ENCODE assay signal across 1 cellular context in genomic region chr14:21455912-21456667, GRCh38.
TF ChIP-seq lines count a peak whose summit lies in the region.

TSS of gene CHD8 (minus strand) at chr14:21456123. CDS start at chr14:21431643, 24,480 bp downstream.

TF ChIP-seq in HepG2, 621 proteins besides CTCF, POLR2A, EP300 and RAD21 (continued from another document and continues in another):
- TF ChIP-seq POGK (CRISPR knock-in tag; conservative IDR thresholded peaks at IDR 0.05) (peak; percentile 91), ZNF318 (CRISPR knock-in tag; IDR thresholded peaks at IDR 0.05) (no peak), GTF2F1 (IDR thresholded peaks at IDR 0.05; ENCODE audit: low read length) (0 out of 2 replicates have a peak, but pooled peaks have one; percentile 21), CEBPB (IDR thresholded peaks at IDR 0.05; ENCODE audit: borderline replicate concordance, low read depth, low read length) (no peak), RORA (CRISPR knock-in tag; IDR thresholded peaks at IDR 0.05) (peak; percentile 86; the same call in 1 of the 2 replicates), ZNF75D (CRISPR knock-in tag; IDR thresholded peaks at IDR 0.05; ENCODE audit: borderline replicate concordance) (no peak), TRAFD1 (CRISPR knock-in tag; IDR thresholded peaks at IDR 0.05; ENCODE audit: borderline replicate concordance) (no peak), HNRNPUL1 (IDR thresholded peaks at IDR 0.05; ENCODE audit: low read depth, low read length) (no peak), NFKBIZ (CRISPR knock-in tag; IDR thresholded peaks at IDR 0.05) (peak; percentile 59; the same call in 1 of the 2 replicates), ATAD3A (CRISPR knock-in tag; IDR thresholded peaks at IDR 0.05) (no peak), KLF6 (CRISPR knock-in tag; IDR thresholded peaks at IDR 0.05) (peak; percentile 62; the same call in 1 of the 2 replicates), ZBTB20 (CRISPR knock-in tag; IDR thresholded peaks at IDR 0.05; ENCODE audit: borderline replicate concordance, low read depth) (0 out of 2 replicates have a peak, but pooled peaks have one; percentile 47), STAG1 (CRISPR knock-in tag; IDR thresholded peaks at IDR 0.05) (peak; percentile 80), MBD4 (IDR thresholded peaks at IDR 0.05; ENCODE audit: borderline replicate concordance, low read length) (no peak), RFX1 (IDR thresholded peaks at IDR 0.05) (no peak), KLF13 (CRISPR knock-in tag; IDR thresholded peaks at IDR 0.05) (0 out of 2 replicates have a peak, but pooled peaks have one; percentile 1), ZUFSP (CRISPR knock-in tag; IDR thresholded peaks at IDR 0.05; ENCODE audit: borderline replicate concordance) (no peak), ZNF407 (CRISPR knock-in tag; IDR thresholded peaks at IDR 0.05; ENCODE audit: not compliant biosample characterization) (no peak), RNF219 (CRISPR knock-in tag; IDR thresholded peaks at IDR 0.05) (no peak), FOXO1 (CRISPR knock-in tag; IDR thresholded peaks at IDR 0.05) (peak; percentile 63; the same call in 1 of the 2 replicates), ZBTB3 (CRISPR knock-in tag; IDR thresholded peaks at IDR 0.05; ENCODE audit: borderline replicate concordance, low read depth) (no peak), TEAD3 (CRISPR knock-in tag; optimal IDR thresholded peaks at IDR 0.05; ENCODE audit: borderline replicate concordance) (peak; percentile 88), ZNF230 (CRISPR knock-in tag; IDR thresholded peaks at IDR 0.05) (peak; percentile 15; the same call in 1 of the 2 replicates), MAFF (IDR thresholded peaks at IDR 0.05; ENCODE audit: low read depth, low read length) (no peak), ZSCAN5A (CRISPR knock-in tag; IDR thresholded peaks at IDR 0.05; ENCODE audit: borderline replicate concordance) (no peak)
